Comparison of ENCODE assay signal across 26 cellular contexts in the genomic region with DNA sequence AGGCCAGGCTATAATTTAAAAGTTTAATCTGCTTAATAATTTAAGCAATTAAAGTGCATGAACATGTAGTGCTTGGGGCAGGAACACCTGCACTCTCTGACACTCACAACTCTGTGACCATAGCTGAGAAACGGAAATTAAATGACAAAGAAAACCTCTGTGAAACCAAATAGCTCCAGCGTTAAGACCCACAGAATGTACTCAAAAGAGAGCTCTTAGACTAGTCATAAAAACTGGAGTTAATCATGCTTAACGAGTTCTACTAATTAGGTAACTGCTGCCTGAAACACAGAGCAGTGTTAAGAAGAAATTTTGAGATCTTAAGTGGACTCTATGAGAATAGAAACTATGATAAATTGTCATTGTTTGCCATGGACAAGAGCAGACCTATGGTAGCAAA.
DNase-seq lines count a peak whose midpoint lies in the region; ATAC-seq and TF ChIP-seq lines count a peak whose summit lies in the region.
"Had no signal": no experiment of that assay in that cellular context is flagged by ENCODE, and none has a peak within 500 bp of the region (broad histone marks: within the 10 kb centered on the region; RNA-seq: fewer than 3 reads in every experiment).

No MANE protein-coding gene starts in this region.

- intact Hi-C loops in Caco-2 (cut with micrococcal nuclease; ENCODE audit: unreplicated experiment) = no loop called here

- no peaks in the 10 kb centered on the region for H3K4me1 ChIP-seq in Caco-2
- H3K4me1 ChIP-seq: BLaER1, breast epithelium had no signal

- CTCF ChIA-PET in Caco-2 (lab: Charles Lee) = no interaction called here

- no peaks in the 10 kb centered on the region for H3K9me3 Mint-ChIP-seq in Caco-2 (ENCODE audit: unreplicated experiment)

- no peaks in the 10 kb centered on the region for H3K36me3 ChIP-seq in Caco-2 (ENCODE audit: control insufficient read depth, insufficient read depth, low read length)
- H3K36me3 ChIP-seq: BLaER1, breast epithelium, ovary had no signal

- peak; percentile 70 for ATAC-seq in GM18520 (IDR thresholded peaks at IDR 0.05; ENCODE audit: unreplicated experiment)
- ATAC-seq in GM19468 (IDR thresholded peaks at IDR 0.05; ENCODE audit: extremely low read depth, unreplicated experiment) = peak; percentile 39
- peak; percentile 68 for ATAC-seq in HG03565 (IDR thresholded peaks at IDR 0.05; ENCODE audit: unreplicated experiment)
- ATAC-seq in HG02678 (IDR thresholded peaks at IDR 0.05; ENCODE audit: unreplicated experiment) = no peak
- ATAC-seq in GM18868 (IDR thresholded peaks at IDR 0.05; ENCODE audit: unreplicated experiment) = no peak
- ATAC-seq: activated T-cell treated with anti-CD3 and anti-CD28 coated beads, Interleukin-2, amount 50 U/mL, for 4 hours; left ventricle myocardium superior; stimulated activated memory B cell treated with anti-CD40 and anti-IgM and Interleukin-4, amounts not matched to agents 10 μg/mL and 1 μg/mL and 100 μg/mL, for 72 hours had no signal

- TF ChIP-seq CTCF in Caco-2 (IDR thresholded peaks at IDR 0.05; ENCODE audit: insufficient read depth in 1 of 2, low read depth in 1 of 2, low read length in 1 of 2, severe bottlenecking in 1 of 2, unreplicated experiment in 1 of 2) = no peak

- POLR2A ChIA-PET in Caco-2 (lab: Charles Lee) = no interaction called here

- DNase-seq in left kidney (ENCODE audit: low read depth, low spot score) (peak; percentile 7), NCI-H524 (lab: John Stamatoyannopoulos, UW) (no peak), Caco-2 (no peak)
- DNase-seq: activated CD4-positive, alpha-beta T cell treated with anti-CD3 and anti-CD28 coated beads for 4 hours; activated naive CD4-positive, alpha-beta T cell treated with Interleukin-2 at 50 U/mL for 16 hours; activated T-cell treated with anti-CD3 and anti-CD28 coated beads, Interleukin-2, amount 50 U/mL, for 4 hours; COR-L47; DMS79 treated with DMSO at 0.1 percent for 48 hours; effector memory CD4-positive, alpha-beta T cell; foreskin fibroblast; GOT3; left ventricle myocardium superior; naive B cell; NCI-H2081; NCI-H345; ovary; stimulated activated CD4-positive, alpha-beta T cell treated with anti-CD3 and anti-CD28 coated beads, Interleukin-2, amount 100 ng/mL, for 48 hours had no signal

- H3K36me3 Mint-ChIP-seq in Caco-2 (ENCODE audit: insufficient read depth, unreplicated experiment) = no peaks in the 10 kb centered on the region

- no peaks in the 10 kb centered on the region for H3K9me3 ChIP-seq in Caco-2
- H3K9me3 ChIP-seq: ovary had no signal

- H3K27ac Mint-ChIP-seq in Caco-2 (ENCODE audit: unreplicated experiment) = no peak overlapping the region
- H3K27ac Mint-ChIP-seq: stimulated activated memory B cell treated with anti-CD40 and anti-IgM and Interleukin-4, amounts not matched to agents 10 μg/mL and 1 μg/mL and 100 μg/mL, for 72 hours; T-helper 2 cell treated with Interferon-gamma antibody and Interleukin-4, amounts not matched to agents 5 μg/mL and 100 μg/mL, for 36 hours had no signal

- H3K27me3 ChIP-seq in Caco-2 (replicated peaks; ENCODE audit: control insufficient read depth, insufficient read depth, low read length) = no peaks in the 10 kb centered on the region
- H3K27me3 ChIP-seq: BLaER1, ovary had no signal

- no peaks in the 10 kb centered on the region for H3K4me1 Mint-ChIP-seq in Caco-2 (ENCODE audit: low read depth, unreplicated experiment)
- H3K4me1 Mint-ChIP-seq: naive B cell had no signal

- no peaks in the 10 kb centered on the region for H3K27me3 Mint-ChIP-seq in Caco-2 (ENCODE audit: insufficient read depth, unreplicated experiment)
- H3K27me3 Mint-ChIP-seq: naive B cell; stimulated activated memory B cell treated with anti-CD40 and anti-IgM and Interleukin-4, amounts not matched to agents 10 μg/mL and 1 μg/mL and 100 μg/mL, for 72 hours had no signal

- no TSS peak for BruUV-seq in Caco-2 (replicated peaks; lab: Mats Ljungman, UMichigan)

- no peak overlapping the region for H3K4me3 ChIP-seq in Caco-2 (ENCODE audit: low read depth, low read length)
- H3K4me3 ChIP-seq: BLaER1, breast epithelium, ovary had no signal

- H3K4me3 Mint-ChIP-seq in Caco-2 (ENCODE audit: unreplicated experiment) = no peak overlapping the region
- H3K4me3 Mint-ChIP-seq: activated T-cell treated with anti-CD3 and anti-CD28 coated beads, Interleukin-2, amount 50 U/mL, for 4 hours; stimulated activated memory B cell treated with anti-CD40 and anti-IgM and Interleukin-4, amounts not matched to agents 10 μg/mL and 1 μg/mL and 100 μg/mL, for 72 hours; T-helper 2 cell treated with Interferon-gamma antibody and Interleukin-4, amounts not matched to agents 5 μg/mL and 100 μg/mL, for 36 hours had no signal

Comparison
In these comparisons a context has a peak if more than half of its experiments do, and no peak if none do; other contexts are left out.
1. ATAC-seq: peak in GM18520 (single experiment), GM19468 (single experiment) and HG03565 (single experiment); none in HG02678 (single experiment) and GM18868 (single experiment).